ENCODE assay signal across 1 cellular context in genomic region chr7:76300210-76300731, GRCh38.
TF ChIP-seq lines count a peak whose summit lies in the region.

No MANE protein-coding gene starts in this region.

TF ChIP-seq in GM23338, 12 proteins besides CTCF, POLR2A, EP300 and RAD21 (continued from another document):
- TF ChIP-seq ZNF462 (CRISPR knock-in tag; IDR thresholded peaks at IDR 0.05) (no peak), NANOG (IDR thresholded peaks at IDR 0.05; ENCODE audit: borderline replicate concordance) (no peak), ZNF114 (CRISPR knock-in tag; IDR thresholded peaks at IDR 0.05) (no peak), ETS1 (IDR thresholded peaks at IDR 0.05) (no peak)
